Comparison of ENCODE assay signal across 8 cellular contexts in the genomic region with DNA sequence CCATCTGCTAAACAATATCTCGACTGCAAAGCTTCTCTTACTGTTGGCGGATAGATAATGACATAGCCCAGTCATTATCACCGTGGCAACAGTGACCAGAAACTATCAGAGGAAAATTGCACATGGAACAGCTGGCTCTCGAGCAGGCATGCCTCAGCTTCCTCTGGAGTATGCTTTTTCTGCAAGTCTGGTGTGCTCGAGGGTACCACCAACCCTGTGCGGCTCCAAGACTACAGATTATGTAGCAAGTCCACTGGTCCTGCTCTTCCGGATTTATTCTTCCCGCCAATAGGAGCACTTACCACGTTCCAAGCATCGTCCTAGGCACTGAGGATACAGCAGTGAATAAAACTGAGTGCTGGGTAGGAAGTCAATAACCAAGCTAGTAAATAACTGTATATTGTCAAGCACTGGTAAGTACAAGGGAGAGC. TPM values are rescaled to one million over a fixed set of nuclear protein-coding genes. Genes with fewer than 3 reads are reported as not detected.
DNase-seq lines count a peak whose midpoint lies in the region; ATAC-seq and TF ChIP-seq lines count a peak whose summit lies in the region.

No MANE protein-coding gene starts in this region.

- H3K36me3 ChIP-seq in ES-I3 (ENCODE audit: insufficient read depth, low read length), result peaks cover 5% of the 10 kb centered on the region
- peaks cover 0 to 3% (median 3%) of the 10 kb centered on the region in 3 donors for H3K36me3 ChIP-seq in skeletal muscle tissue (ENCODE audit: control insufficient read depth in 3 of 3, insufficient read depth in 3 of 3, low read length in 3 of 3)

- DNase-seq in NCI-H1092 (lab: John Stamatoyannopoulos, UW) (peak; percentile 22), foreskin melanocyte (peak; percentile 20)

- H3K9ac ChIP-seq in ES-I3 (ENCODE audit: low read depth, low read length), result peak overlapping the region; percentile 89
- H3K9ac ChIP-seq in skeletal muscle tissue (ENCODE audit: low read depth in 1 of 3, low read length in 3 of 3), result peak overlapping the region; percentile 73 to 87 (median 83)

- no peaks in the 10 kb centered on the region for H3K9me3 ChIP-seq in ES-I3 (ENCODE audit: control insufficient read depth, insufficient read depth, low read length)
- H3K9me3 ChIP-seq in skeletal muscle tissue (ENCODE audit: control insufficient read depth in 3 of 3, low read length in 3 of 3), result no peaks in the 10 kb centered on the region

- H3K27me3 ChIP-seq in skeletal muscle tissue (ENCODE audit: control insufficient read depth in 3 of 3, insufficient read depth in 3 of 3, low read length in 3 of 3), result no peaks in the 10 kb centered on the region

- H3K4me3 ChIP-seq in skeletal muscle tissue (ENCODE audit: low read length in 3 of 3), result peak overlapping the region; percentile 76 to 87 (median 85)

- ATAC-seq in HG03571 (IDR thresholded peaks at IDR 0.05; ENCODE audit: unreplicated experiment) (no peak), GM21360 (IDR thresholded peaks at IDR 0.05; ENCODE audit: unreplicated experiment) (no peak), HG03159 (IDR thresholded peaks at IDR 0.05; ENCODE audit: unreplicated experiment) (no peak)

- no peak for TF ChIP-seq CTCF in VCaP (conservative IDR thresholded peaks at IDR 0.05)

- H3K4me1 ChIP-seq in ES-I3 (ENCODE audit: insufficient read depth, low read length) (peaks cover 20% of the 10 kb centered on the region), skeletal muscle tissue (ENCODE audit: control insufficient read depth in 3 of 3, insufficient read depth in 3 of 3, low read length in 3 of 3) (peaks cover 58 to 65% (median 61%) of the 10 kb centered on the region in 3 donors)

- H3K27ac ChIP-seq in VCaP (peak overlapping the region; percentile 88), skeletal muscle tissue (ENCODE audit: low read depth, low read length) (peak overlapping the region; percentile 77)

RNA-seq across cellular contexts. Expression of a gene that starts 1.4 kb away (rescaled TPM):
- total RNA-seq in skeletal muscle tissue, result 74.1 TPM

RNA-seq across cellular contexts. Expression of a gene that starts 17.0 kb away (rescaled TPM):
- 21.4 TPM for total RNA-seq in skeletal muscle tissue
